ENCODE assay signal across 9 cellular contexts in genomic region chr9:92534199-92535159, GRCh38. TPM values are rescaled to one million over a fixed set of nuclear protein-coding genes. Genes with fewer than 3 reads are reported as not detected.
DNase-seq lines count a peak whose midpoint lies in the region; ATAC-seq and TF ChIP-seq lines count a peak whose summit lies in the region.
"Had no signal": no experiment of that assay in that cellular context is flagged by ENCODE, and none has a peak within 500 bp of the region (broad histone marks: within the 10 kb centered on the region; RNA-seq: fewer than 3 reads in every experiment).

No MANE protein-coding gene starts in this region.

- no peaks in the 10 kb centered on the region for H3K27me3 Mint-ChIP-seq in CD4-positive, alpha-beta memory T cell

- POLR2A ChIA-PET in CD4-positive, alpha-beta memory T cell (lab: Charles Lee; ENCODE audit: partially characterized antibody): no interaction called here

- intact Hi-C loops in CD4-positive, alpha-beta memory T cell (cut with micrococcal nuclease): no loop called here
- intact Hi-C loops in left colon (cut with DNase I, micrococcal nuclease): no loop called here

- TF ChIP-seq CTCF in fibroblast of pulmonary artery (IDR thresholded peaks at IDR 0.05; ENCODE audit: low read length, missing control alignments) (no peak), smooth muscle cell (IDR thresholded peaks at IDR 0.05; ENCODE audit: borderline replicate concordance, insufficient read depth, poor library complexity, severe bottlenecking) (no peak)

- H3K4me3 ChIP-seq in fibroblast of pulmonary artery (replicated peaks; ENCODE audit: low read depth, low read length) (peak overlapping the region; percentile 1), smooth muscle cell (no peak overlapping the region)
- H3K4me3 ChIP-seq in CD4-positive, alpha-beta memory T cell (ENCODE audit: low read length in 2 of 2): no peak overlapping the region

- H3F3A ChIP-seq in smooth muscle cell (ENCODE audit: low read depth): no peaks in the 10 kb centered on the region

- H3K4me1 Mint-ChIP-seq in CD4-positive, alpha-beta memory T cell: peaks cover 0 to 12% (median 3%) of the 10 kb centered on the region in 4 donors

- peaks cover 0 to 4% (median 0%) of the 10 kb centered on the region in 8 donors for H3K9me3 Mint-ChIP-seq in CD4-positive, alpha-beta memory T cell

- H3K36me3 ChIP-seq in smooth muscle cell (ENCODE audit: low read depth): no peaks in the 10 kb centered on the region
- no peaks in the 10 kb centered on the region for H3K36me3 ChIP-seq in CD4-positive, alpha-beta memory T cell (ENCODE audit: insufficient read depth, low read length)

- H3K4me2 ChIP-seq in smooth muscle cell: no peak overlapping the region

- no peak overlapping the region for H3K27ac ChIP-seq in smooth muscle cell (ENCODE audit: low read depth)
- H3K27ac ChIP-seq in CD4-positive, alpha-beta memory T cell (ENCODE audit: low read depth, low read length): no peak overlapping the region

- WGBS in smooth muscle cell (ENCODE audit: low lambda C conversion rate): 82% methylated on average over 4 of the region's 4 CpGs

- H3K9me3 ChIP-seq in smooth muscle cell (replicated peaks; ENCODE audit: low read depth): no peaks in the 10 kb centered on the region
- no peaks in the 10 kb centered on the region for H3K9me3 ChIP-seq in CD4-positive, alpha-beta memory T cell (ENCODE audit: control insufficient read depth in 1 of 2, low read length in 2 of 2)

- no peaks in the 10 kb centered on the region for H3K27me3 ChIP-seq in smooth muscle cell (ENCODE audit: low read depth)
- H3K27me3 ChIP-seq in CD4-positive, alpha-beta memory T cell (ENCODE audit: insufficient read depth, low read length): no peaks in the 10 kb centered on the region

- no peaks in the 10 kb centered on the region for H3K79me2 ChIP-seq in smooth muscle cell (ENCODE audit: low read depth)

- no peak overlapping the region for H3K9ac ChIP-seq in smooth muscle cell (ENCODE audit: low read depth)

- peak; percentile 9 for DNase-seq in NAMALWA (ENCODE audit: low spot score)
- no peak for DNase-seq in fibroblast of pulmonary artery (ENCODE audit: low read depth)
- DNase-seq in smooth muscle cell (lab: John Stamatoyannopoulos, UW; ENCODE audit: unreplicated experiment): no peak
- no peak for DNase-seq in NCI-H1092 (lab: John Stamatoyannopoulos, UW)
- DNase-seq in CD4-positive, alpha-beta memory T cell: no peak
- no peak for DNase-seq in left colon
- DNase-seq: anterior cingulate cortex, NCI-H2107 had no signal

- H3K27ac Mint-ChIP-seq in CD4-positive, alpha-beta memory T cell: peak overlapping the region in 2 of 7 donors; percentile 13 to 44

- peaks cover 11% of the 10 kb centered on the region for H3K4me1 ChIP-seq in smooth muscle cell (ENCODE audit: low read depth)
- H3K4me1 ChIP-seq in CD4-positive, alpha-beta memory T cell (ENCODE audit: insufficient read depth, low read length): no peaks in the 10 kb centered on the region

- H3K4me3 Mint-ChIP-seq in CD4-positive, alpha-beta memory T cell: peak overlapping the region in 2 of 8 donors; percentile 3

- H2AFZ ChIP-seq in smooth muscle cell (ENCODE audit: low read depth): peak overlapping the region; percentile 1

- no peaks in the 10 kb centered on the region for H3K36me3 Mint-ChIP-seq in CD4-positive, alpha-beta memory T cell

- CTCF ChIA-PET in CD4-positive, alpha-beta memory T cell (lab: Charles Lee; ENCODE audit: partially characterized antibody): no interaction called here

- peak; percentile 65 for ATAC-seq in GM19351 (IDR thresholded peaks at IDR 0.05; ENCODE audit: unreplicated experiment)
- no peak for ATAC-seq in left colon

- no peaks in the 10 kb centered on the region for H4K20me1 ChIP-seq in smooth muscle cell (ENCODE audit: low read depth)

RNA-seq across cellular contexts. Expression of gene ECM2, which starts 1.3 kb away (rescaled TPM):
- 0.27 and 0.85 TPM in 2 replicates for total RNA-seq in smooth muscle cell
- 0.37 and 0.50 TPM in 2 replicates for polyA plus RNA-seq in smooth muscle cell
- not detected for total RNA-seq in CD4-positive, alpha-beta memory T cell
- not detected for polyA plus RNA-seq in CD4-positive, alpha-beta memory T cell
- total RNA-seq in left colon: 1 to 10 TPM; 1.1 to 2.9 TPM

RNA-seq across cellular contexts. Expression of gene ASPN, which starts 52.2 kb away (rescaled TPM):
- 17.0 and 42.9 TPM in 2 replicates for total RNA-seq in smooth muscle cell
- 9.1 and 30.0 TPM in 2 replicates for polyA plus RNA-seq in smooth muscle cell
- not detected for total RNA-seq in CD4-positive, alpha-beta memory T cell
- polyA plus RNA-seq in CD4-positive, alpha-beta memory T cell: not detected
- total RNA-seq in left colon: 1 to 10 TPM in 1 of 2 donors, under 1 TPM in 1; 0.46 to 4.0 TPM
